Comparison of ENCODE assay signal across 8 cellular contexts in the genomic region with DNA sequence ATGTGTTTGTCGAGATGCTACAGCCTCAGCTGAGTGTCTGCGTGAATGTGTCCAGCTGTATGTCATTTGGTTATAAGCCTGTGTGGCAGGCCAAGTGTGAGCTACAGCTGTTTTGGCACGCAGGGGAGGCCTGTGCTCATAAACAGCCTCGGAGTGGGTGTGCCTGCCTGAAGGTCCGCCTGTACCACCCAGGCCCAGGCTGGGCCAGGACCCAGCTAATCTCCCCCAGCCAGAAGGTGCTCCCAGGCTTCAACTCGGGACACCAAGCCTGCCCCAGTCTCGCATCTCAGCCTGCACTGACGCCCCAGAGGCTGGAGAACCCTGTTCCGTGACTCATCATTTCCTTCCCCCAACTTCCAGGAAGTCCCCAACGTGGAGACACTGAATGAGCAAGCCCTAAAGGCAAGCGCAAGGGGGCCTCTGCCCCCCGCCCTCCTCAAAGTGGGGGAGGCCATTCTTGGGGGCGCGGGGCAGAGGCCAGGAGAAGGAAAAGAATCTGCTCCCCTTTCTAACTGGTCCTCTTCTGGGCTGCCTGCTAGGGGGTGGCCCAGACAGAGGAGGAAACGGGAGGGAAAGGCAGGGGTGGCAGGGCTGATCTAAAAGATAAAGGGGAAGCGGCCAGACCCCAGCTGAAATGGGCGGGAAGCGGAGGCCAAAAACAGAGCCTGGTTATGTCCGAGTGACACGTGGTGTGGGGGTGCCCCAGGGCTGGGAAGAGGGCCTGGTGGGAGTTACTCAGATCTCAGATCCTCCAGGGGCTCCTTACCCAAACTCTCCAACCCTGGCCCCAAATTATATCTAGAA. TPM values are rescaled to one million over a fixed set of nuclear protein-coding genes. Genes with fewer than 3 reads are reported as not detected.
DNase-seq lines count a peak whose midpoint lies in the region; ATAC-seq and TF ChIP-seq lines count a peak whose summit lies in the region.

No MANE protein-coding gene starts in this region.

- H3K4me3 ChIP-seq in OCI-LY3 (ENCODE audit: low read length) (peak overlapping the region; percentile 89), epithelial cell of proximal tubule (ENCODE audit: low read depth, low read length) (peak overlapping the region; percentile 86), muscle layer of colon (ENCODE audit: low read depth in 1 of 2, low read length in 2 of 2) (peak overlapping the region; percentile 75 to 79)

- H4K20me1 ChIP-seq in OCI-LY3 (ENCODE audit: insufficient read depth, low read length): peaks cover 51% of the 10 kb centered on the region

- H3K79me2 ChIP-seq in OCI-LY3 (ENCODE audit: low read length): peaks cover 69% of the 10 kb centered on the region

- DNase-seq in DMS53 (lab: John Stamatoyannopoulos, UW): peak; percentile 91
- peak; percentile 74 for DNase-seq in activated CD8-positive, alpha-beta memory T cell treated with anti-CD3 and anti-CD28 coated beads, Interleukin-2, amount 50 U/mL, for 24 hours (ENCODE audit: extremely low read depth)
- no peak for DNase-seq in epithelial cell of proximal tubule (ENCODE audit: low read depth)
- DNase-seq in stimulated activated CD8-positive, alpha-beta memory T cell treated with anti-CD3 and anti-CD28 coated beads, Interleukin-7, amount 100 ng/mL, for 4 hours (ENCODE audit: low read depth in 2 of 2): peak; percentile 83 to 93

- peak overlapping the region; percentile 82 for H3K4me2 ChIP-seq in OCI-LY3 (ENCODE audit: low read length)

- H3K9me3 ChIP-seq in OCI-LY3 (ENCODE audit: insufficient read depth, low read length): no peaks in the 10 kb centered on the region
- H3K9me3 ChIP-seq in muscle layer of colon (ENCODE audit: low read length): no peaks in the 10 kb centered on the region

- H3K27me3 ChIP-seq in OCI-LY3 (ENCODE audit: low read depth, low read length) (0 out of 2 replicates have a peak, but pooled peaks cover 3% of the 10 kb centered on the region), muscle layer of colon (ENCODE audit: control insufficient read depth in 1 of 2, insufficient read depth in 2 of 2, low read length in 2 of 2) (no peaks in the 10 kb centered on the region)

- TF ChIP-seq CTCF in OCI-LY3 (IDR thresholded peaks at IDR 0.05; ENCODE audit: low read depth, low read length) (no peak), epithelial cell of proximal tubule (conservative IDR thresholded peaks at IDR 0.05; ENCODE audit: low read depth, low read length) (no peak)

- H3K9ac ChIP-seq in OCI-LY3 (ENCODE audit: low read length) (peak overlapping the region; percentile 99), muscle layer of colon (ENCODE audit: low read length) (peak overlapping the region; percentile 51)

- H3K27ac ChIP-seq in OCI-LY3 (ENCODE audit: low read length): peak overlapping the region; percentile 88
- peak overlapping the region; percentile 18 for H3K27ac ChIP-seq in muscle layer of colon (ENCODE audit: low read depth, low read length)

- ATAC-seq in HG02678 (IDR thresholded peaks at IDR 0.05; ENCODE audit: unreplicated experiment) (peak; percentile 33), HG03469 (IDR thresholded peaks at IDR 0.05; ENCODE audit: unreplicated experiment) (no peak)

- H3K36me3 ChIP-seq in OCI-LY3 (replicated peaks; ENCODE audit: low read depth, low read length): peaks cover 54% of the 10 kb centered on the region
- H3K36me3 ChIP-seq in muscle layer of colon (ENCODE audit: insufficient read depth, low read length): peaks cover 12% of the 10 kb centered on the region

- no peak overlapping the region for H2AFZ ChIP-seq in OCI-LY3 (ENCODE audit: low read depth, low read length)

- H3K4me1 ChIP-seq in OCI-LY3 (ENCODE audit: low read length) (peaks cover 27% of the 10 kb centered on the region), muscle layer of colon (ENCODE audit: insufficient read depth, low read length) (peaks cover 29% of the 10 kb centered on the region)

RNA-seq across cellular contexts. Expression of gene SLC1A5, which starts 2.0 kb away (rescaled TPM):
- 85.1 and 197 TPM in 2 replicates for total RNA-seq in epithelial cell of proximal tubule

RNA-seq across cellular contexts. Expression of gene STRN4, which starts 40.2 kb away (rescaled TPM):
- total RNA-seq in epithelial cell of proximal tubule: 62.1 and 95.0 TPM in 2 replicates

RNA-seq across cellular contexts. Expression of gene FKRP, which starts 40.6 kb away (rescaled TPM):
- total RNA-seq in epithelial cell of proximal tubule: 20.3 and 27.8 TPM in 2 replicates
